In genomic region chr2:84888401-84889276, GRCh38 we compare ENCODE assay signal across 8 cellular contexts. TPM values are rescaled to one million over a fixed set of nuclear protein-coding genes. Genes with fewer than 3 reads are reported as not detected.
A peak's percentile ranks its signal among the peaks of the same experiment; 100 is the strongest.
DNase-seq lines count a peak whose midpoint lies in the region; ATAC-seq and TF ChIP-seq lines count a peak whose summit lies in the region.

No MANE protein-coding gene starts in this region.

- H3K27ac ChIP-seq in skin epidermis = peak overlapping the region in 20 of 21 experiments; percentile 25 to 87 (median 74)

- DNase-seq in GM13977 (ENCODE audit: low spot score) (peak; percentile 54), LHCN-M2 (ENCODE audit: low read depth) (peak; percentile 55), globus pallidus (ENCODE audit: low spot score) (peak; percentile 54), GOT3 (lab: John Stamatoyannopoulos, UW) (no peak), HuH-7 (ENCODE audit: low spot score) (no peak)
- DNase-seq in activated T-cell treated with anti-CD3 and anti-CD28 coated beads, Interleukin-2, amount 50 U/mL, for 1 hour = peak; percentile 48

- TF ChIP-seq CTCF in GM13977 (IDR thresholded peaks at IDR 0.05; ENCODE audit: extremely low read depth, insufficient read depth, missing control alignments) = no peak

- ATAC-seq in GM21825 (IDR thresholded peaks at IDR 0.05; ENCODE audit: unreplicated experiment) = peak; percentile 98

- peak overlapping the region in 2 of 7 experiments; percentile 15 to 26 for H3K4me3 ChIP-seq in skin epidermis

- in situ Hi-C loops in GM13977 (cut with MboI; ENCODE audit: low pct_unique_long_range_greater_than_20kb, low sequenced_read_pairs, unreplicated experiment) = no loop called here

RNA-seq across cellular contexts. Expression of gene TRABD2A, which starts 7.8 kb away (rescaled TPM):
- 9.7 and 14.8 TPM in 2 replicates for total RNA-seq in LHCN-M2 (2014; rRNA removed)
- 1.1 TPM for polyA plus RNA-seq in LHCN-M2 (2012)

RNA-seq across cellular contexts. Expression of gene TMSB10, which starts 16.8 kb away (rescaled TPM):
- 8,362 and 12,675 TPM in 2 replicates for total RNA-seq in LHCN-M2 (2014; rRNA removed)
- polyA plus RNA-seq in LHCN-M2 (2012) = 12,366 TPM

Comparison
In these comparisons a context has a peak if more than half of its experiments do, and no peak if none do; other contexts are left out.
1. DNase-seq: peak in GM13977 (single experiment), LHCN-M2 (single experiment), activated T-cell treated with anti-CD3 and anti-CD28 coated beads, Interleukin-2, amount 50 U/mL, for 1 hour (single experiment) and globus pallidus (single experiment); none in GOT3 (single experiment) and HuH-7 (single experiment).